Comparison of ENCODE assay signal across 8 cellular contexts in genomic region chr2:20516646-20517341, GRCh38.
A peak's percentile ranks its signal among the peaks of the same experiment; 100 is the strongest.
DNase-seq lines count a peak whose midpoint lies in the region; ATAC-seq and TF ChIP-seq lines count a peak whose summit lies in the region.

No MANE protein-coding gene starts in this region.

- H3K27ac ChIP-seq in cingulate gyrus (ENCODE audit: low read depth, low read length) (peak overlapping the region; percentile 93), prostate gland (peak overlapping the region; percentile 67 to 72)

- no peak overlapping the region for H3K4me3 ChIP-seq in prostate gland

- intact Hi-C loops in prostate gland (cut with DNase I): no loop called here

- no peak for TF ChIP-seq POLR2A in prostate gland (IDR thresholded peaks at IDR 0.05)

- no peaks in the 10 kb centered on the region for H3K27me3 ChIP-seq in prostate gland (replicated peaks; ENCODE audit: insufficient read depth)

- H3K9me3 ChIP-seq in prostate gland: no peaks in the 10 kb centered on the region

- no peaks in the 10 kb centered on the region for H3K4me1 ChIP-seq in prostate gland (replicated peaks)

- DNase-seq in prostate gland (ENCODE audit: low spot score) (peak; percentile 58), NCI-H510A treated with DMSO at 0.1 percent for 48 hours (lab: John Stamatoyannopoulos, UW) (no peak), NCI-H1694 treated with DMSO at 0.1 percent for 48 hours (lab: John Stamatoyannopoulos, UW) (no peak), HuH-7 (ENCODE audit: low spot score) (no peak)

- no peak for TF ChIP-seq CTCF in prostate gland (IDR thresholded peaks at IDR 0.05)

- no peaks in the 10 kb centered on the region for H3K36me3 ChIP-seq in prostate gland

- ATAC-seq in GM19043 (IDR thresholded peaks at IDR 0.05; ENCODE audit: low read depth, unreplicated experiment) (peak; percentile 90), HG03025 (IDR thresholded peaks at IDR 0.05; ENCODE audit: low FRiP score, unreplicated experiment) (peak; percentile 86), SK-N-SH treated with all-trans-retinoic acid at 6 μM for 48 hours (no peak)

- WGBS in prostate gland: 25% methylated on average over 10 of the region's 10 CpGs

TF ChIP-seq in SK-N-SH treated with all-trans-retinoic acid at 6 μM for 48 hours, 23 proteins besides CTCF, POLR2A, EP300 and RAD21:
- no peak for TF ChIP-seq TCF4 (CRISPR knock-in tag; IDR thresholded peaks at IDR 0.05; ENCODE audit: borderline replicate concordance)
- TF ChIP-seq ZNF565 (CRISPR knock-in tag; conservative IDR thresholded peaks at IDR 0.05; ENCODE audit: low read depth): no peak
- no peak for TF ChIP-seq OSR1 (CRISPR knock-in tag; IDR thresholded peaks at IDR 0.05)
- TF ChIP-seq PPARA (CRISPR knock-in tag; IDR thresholded peaks at IDR 0.05; ENCODE audit: borderline replicate concordance): no peak
- no peak for TF ChIP-seq ZFP30 (CRISPR knock-in tag; IDR thresholded peaks at IDR 0.05)
- no peak for TF ChIP-seq POU6F1 (CRISPR knock-in tag; IDR thresholded peaks at IDR 0.05; ENCODE audit: borderline replicate concordance, low read depth)
- no peak for TF ChIP-seq SNAI2 (CRISPR knock-in tag; IDR thresholded peaks at IDR 0.05)
- TF ChIP-seq TSHZ2 (CRISPR knock-in tag; IDR thresholded peaks at IDR 0.05): no peak
- TF ChIP-seq ISL1 (CRISPR knock-in tag; IDR thresholded peaks at IDR 0.05): no peak
- TF ChIP-seq ESRRG (CRISPR knock-in tag; IDR thresholded peaks at IDR 0.05): no peak
- no peak for TF ChIP-seq ZC3H10 (CRISPR knock-in tag; IDR thresholded peaks at IDR 0.05)
- TF ChIP-seq PATZ1 (CRISPR knock-in tag; IDR thresholded peaks at IDR 0.05; ENCODE audit: borderline replicate concordance): no peak
- no peak for TF ChIP-seq BACH2 (CRISPR knock-in tag; IDR thresholded peaks at IDR 0.05; ENCODE audit: borderline replicate concordance)
- no peak for TF ChIP-seq ZFP3 (CRISPR knock-in tag; IDR thresholded peaks at IDR 0.05)
